ENCODE assay signal across 8 cellular contexts in genomic region chr18:13219576-13219975, GRCh38. TPM values are rescaled to one million over a fixed set of nuclear protein-coding genes. Genes with fewer than 3 reads are reported as not detected.
DNase-seq lines count a peak whose midpoint lies in the region; ATAC-seq, FAIRE-seq and TF ChIP-seq lines count a peak whose summit lies in the region.
"Had no signal": no experiment of that assay in that cellular context is flagged by ENCODE, and none has a peak within 500 bp of the region (broad histone marks: within the 10 kb centered on the region; RNA-seq: fewer than 3 reads in every experiment).

No MANE protein-coding gene starts in this region.

- H3K4me3 Mint-ChIP-seq in T-cell = peak overlapping the region; percentile 72 to 85 (median 81)

- H3K4me1 ChIP-seq in DND-41 (ENCODE audit: insufficient read depth, low read length) (peaks cover 69% of the 10 kb centered on the region), gastrocnemius medialis (peaks cover 62 to 67% of the 10 kb centered on the region in 2 donors), kidney (ENCODE audit: control insufficient read depth in 1 of 2, insufficient read depth in 1 of 2, low read depth in 1 of 2, low read length in 2 of 2) (peaks cover 28 to 38% of the 10 kb centered on the region in 2 donors), MM.1S (ENCODE audit: low read length) (0 out of 2 replicates have a peak, but pooled peaks cover 6% of the 10 kb centered on the region)

- DNase-seq in DND-41 (no peak), T-cell (no peak), globus pallidus (ENCODE audit: low spot score) (peak; percentile 22), gastrocnemius medialis (no peak), kidney (no peak), MM.1S (no peak)
- DNase-seq in central memory CD4-positive, alpha-beta T cell = no peak

- ATAC-seq in DND-41 (ENCODE audit: insufficient read depth, low read depth) (no peak), T-cell (replicated peaks in 1 of 4) (no peak), gastrocnemius medialis (no peak)

- peak overlapping the region; percentile 76; the same call in 1 of the 2 replicates for H3K27ac ChIP-seq in DND-41 (ENCODE audit: low read length)
- peak overlapping the region; percentile 80 to 94 (median 82) for H3K27ac ChIP-seq in gastrocnemius medialis
- H3K27ac ChIP-seq in kidney (ENCODE audit: low read depth in 2 of 2, low read length in 2 of 2) = no peak overlapping the region
- H3K27ac ChIP-seq in MM.1S (ENCODE audit: low read length) = no peak overlapping the region

- in situ Hi-C loops in gastrocnemius medialis (cut with MboI; ENCODE audit: low sequenced_read_pairs in 4 of 4) = loop anchor here (10.0 to 25.0 kb wide), 5 partner anchors 55 to 493 kb away; no protein-coding TSS in a partner anchor

- H3K36me3 ChIP-seq in DND-41 (ENCODE audit: insufficient read depth, low read length) = peaks cover 8% of the 10 kb centered on the region; the same call in 1 of the 2 replicates
- H3K36me3 ChIP-seq in gastrocnemius medialis = no peaks in the 10 kb centered on the region
- H3K36me3 ChIP-seq in kidney (ENCODE audit: control insufficient read depth in 1 of 2, insufficient read depth in 2 of 2, low read length in 2 of 2) = no peaks in the 10 kb centered on the region
- no peaks in the 10 kb centered on the region for H3K36me3 ChIP-seq in MM.1S (replicated peaks; ENCODE audit: insufficient read depth, low read length)

- H3K9ac ChIP-seq in DND-41 (ENCODE audit: low read depth, low read length) (peak overlapping the region; percentile 87), kidney (ENCODE audit: low read length in 2 of 2) (no peak overlapping the region), MM.1S (ENCODE audit: low read length) (no peak overlapping the region)

- TF ChIP-seq CTCF in DND-41 (IDR thresholded peaks at IDR 0.05; ENCODE audit: borderline replicate concordance, extremely low read depth, low read length, poor library complexity, severe bottlenecking) (no peak), gastrocnemius medialis (IDR thresholded peaks at IDR 0.05 in 4 of 5, conservative IDR thresholded peaks at IDR 0.05 in 1 of 5) (no peak), kidney (IDR thresholded peaks at IDR 0.05; ENCODE audit: borderline replicate concordance, extremely low read depth, insufficient read depth) (no peak), MM.1S (IDR thresholded peaks at IDR 0.05; ENCODE audit: low read length) (no peak)

- H3K4me3 ChIP-seq in DND-41 (ENCODE audit: low read depth in 1 of 2, low read length in 2 of 2) (peak overlapping the region; percentile 82 to 83; a peak in 3 of 4 replicates), gastrocnemius medialis (peak overlapping the region; percentile 65 to 90 (median 80)), kidney (ENCODE audit: low read length in 2 of 2) (peak overlapping the region in 1 of 2 donors; percentile 11), MM.1S (ENCODE audit: low read length) (no peak overlapping the region)

- peaks cover 40 to 54% (median 46%) of the 10 kb centered on the region in 3 donors for H3K4me1 Mint-ChIP-seq in T-cell

- H3K9me2 ChIP-seq in MM.1S (replicated peaks; ENCODE audit: insufficient read depth, low read length) = no peaks in the 10 kb centered on the region

- intact Hi-C loops in gastrocnemius medialis (cut with DNase I; ENCODE audit: low total_unique reads) (loop anchor here (5.0 to 10.0 kb wide), 6 partner anchors 48 to 595 kb away; partner anchors contain the start of genes FAM210A, PTPN2 and RNMT), kidney (cut with DNase I) (loop anchor here (10.0 kb wide), 1 partner anchor 315 kb away; no protein-coding TSS in a partner anchor)

- H4K20me1 ChIP-seq in DND-41 (ENCODE audit: insufficient read depth, low read length) (0 out of 2 replicates have a peak, but pooled peaks cover 2% of the 10 kb centered on the region), MM.1S (ENCODE audit: insufficient read depth, low read length) (no peaks in the 10 kb centered on the region)

- H3K27me3 Mint-ChIP-seq in T-cell = peaks cover 4 to 12% of the 10 kb centered on the region in 2 donors

- H3K9me3 ChIP-seq in DND-41 (ENCODE audit: insufficient read depth, low read length, severe bottlenecking) = no peaks in the 10 kb centered on the region
- H3K9me3 ChIP-seq in gastrocnemius medialis = no peaks in the 10 kb centered on the region
- no peaks in the 10 kb centered on the region for H3K9me3 ChIP-seq in kidney (ENCODE audit: control insufficient read depth in 1 of 2, low read length in 2 of 2)
- H3K9me3 ChIP-seq in MM.1S (replicated peaks; ENCODE audit: insufficient read depth, low read length) = no peaks in the 10 kb centered on the region

- no peaks in the 10 kb centered on the region for H3K27me3 ChIP-seq in DND-41 (ENCODE audit: insufficient read depth, low read length, poor library complexity)
- no peaks in the 10 kb centered on the region for H3K27me3 ChIP-seq in gastrocnemius medialis
- H3K27me3 ChIP-seq in MM.1S (replicated peaks; ENCODE audit: insufficient read depth, low read length) = peaks cover 26% of the 10 kb centered on the region

- no peaks in the 10 kb centered on the region for H3K9me3 Mint-ChIP-seq in T-cell

- H3K4me2 ChIP-seq in DND-41 (ENCODE audit: insufficient read depth, low read length) (peak overlapping the region; percentile 84), MM.1S (ENCODE audit: low read depth, low read length) (no peak overlapping the region)

- H2AFZ ChIP-seq in DND-41 (ENCODE audit: low read depth, low read length) (no peak overlapping the region), MM.1S (ENCODE audit: low read length) (no peak overlapping the region)

- peaks cover 12% of the 10 kb centered on the region for H3F3A ChIP-seq in MM.1S (ENCODE audit: insufficient read depth, low read length)

- POLR2A ChIA-PET in T-cell (lab: Charles Lee) = interaction anchor here in 1 of 2 donors (0.6 kb wide), 1 partner anchor 144 kb away, joined by 3 read pairs; no protein-coding TSS in a partner anchor

- no peaks in the 10 kb centered on the region for H3K36me3 Mint-ChIP-seq in T-cell

- FAIRE-seq in kidney (lab: Jason Lieb, UNC) = no peak
- FAIRE-seq: G401.6 had no signal

- peaks cover 63% of the 10 kb centered on the region for H3K79me2 ChIP-seq in DND-41 (ENCODE audit: insufficient read depth, low read length)
- no peaks in the 10 kb centered on the region for H3K79me2 ChIP-seq in MM.1S (ENCODE audit: low read length)

- no peak for TF ChIP-seq POLR2A in gastrocnemius medialis (IDR thresholded peaks at IDR 0.05)

- H3K27ac Mint-ChIP-seq in T-cell = peak overlapping the region; percentile 9 to 64

- CTCF ChIA-PET in T-cell (lab: Charles Lee) = no interaction called here

RNA-seq across cellular contexts. Expression of gene LDLRAD4, which starts 1.0 kb away (rescaled TPM):
- total RNA-seq in T-cell = 10 to 100 TPM; 57.6 to 80.8 (median 72.4) TPM
- 10 to 100 TPM in 1 of 4 donors, 1 to 10 TPM in 3; 3.9 to 11.1 (median 6.5) TPM for total RNA-seq in gastrocnemius medialis
- 42.3 TPM for total RNA-seq in kidney
- polyA plus RNA-seq in kidney (ENCODE audit: insufficient read depth, low read depth, low replicate concordance) = 2.3 TPM

Comparison
In these comparisons a context has a peak if more than half of its experiments do, and no peak if none do; other contexts are left out.
1. H3K27ac ChIP-seq: peak in DND-41 (single experiment) and gastrocnemius medialis (4 of 4); none in kidney (0 of 2) and MM.1S (single experiment).